Comparison of ENCODE assay signal across 15 cellular contexts in the genomic region with DNA sequence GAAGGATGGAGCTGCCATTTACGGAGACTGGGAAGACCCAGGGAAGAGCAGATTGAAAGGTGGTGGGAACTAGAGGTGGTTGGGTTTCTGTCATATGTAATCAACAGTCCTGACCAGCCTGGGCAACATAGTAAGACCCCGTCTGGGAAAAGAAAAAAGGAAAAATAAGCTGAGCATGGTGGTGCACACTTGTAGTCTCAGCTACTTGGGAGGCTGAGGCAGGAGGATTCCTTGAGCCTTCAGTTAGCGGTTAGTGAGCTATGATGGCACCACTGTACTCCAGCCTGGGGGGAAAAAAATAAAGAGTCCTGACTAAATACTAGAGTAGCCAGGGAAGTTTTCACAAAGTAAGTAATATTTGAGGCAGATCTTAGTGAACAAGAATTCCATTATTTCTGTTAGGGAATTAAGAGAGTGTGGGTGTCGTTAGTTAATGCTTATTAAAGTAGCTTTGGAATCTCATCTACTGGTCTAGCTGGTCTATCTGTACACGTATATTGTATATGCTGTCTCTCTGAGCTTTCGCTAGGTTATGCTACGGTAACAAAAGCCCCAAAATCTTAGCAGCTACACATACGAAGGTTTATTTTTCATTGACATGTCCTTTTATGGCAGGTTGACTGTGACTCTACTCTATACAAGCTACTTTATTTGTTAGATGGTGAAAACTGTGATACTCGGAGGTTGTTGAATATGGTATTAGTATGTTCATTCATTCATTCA. TPM values are rescaled to one million over a fixed set of nuclear protein-coding genes. Genes with fewer than 3 reads are reported as not detected.
"Had no signal": no experiment of that assay in that cellular context is flagged by ENCODE, and none has a peak within 500 bp of the region (broad histone marks: within the 10 kb centered on the region; RNA-seq: fewer than 3 reads in every experiment).

No MANE protein-coding gene starts in this region.

- H3K9me3 ChIP-seq: breast epithelium, left lung, mucosa of descending colon, right atrium auricular region, tibial nerve had no signal

- H3K4me3 ChIP-seq: breast epithelium, hepatocyte, left lung, mucosa of descending colon, right atrium auricular region, tibial nerve had no signal

- H3K27ac ChIP-seq: breast epithelium, hepatocyte, left lung, right atrium auricular region, tibial nerve had no signal

- H3K36me3 ChIP-seq: breast epithelium had no signal

- H2AFZ ChIP-seq: hepatocyte had no signal

- H3K27me3 ChIP-seq: breast epithelium, hepatocyte, right atrium auricular region, tibial nerve had no signal

- H3K4me2 ChIP-seq: hepatocyte had no signal

- ATAC-seq: activated T-helper 17 cell treated with anti-CD3 and anti-CD28 coated beads, Interleukin-2, amount 50 U/mL, for 72 hours; left lung; mucosa of descending colon; naive thymus-derived CD4-positive, alpha-beta T cell had no signal

- DNase-seq: activated B cell treated with CpG ODN at 0.5 μM for 24 hours; activated CD4-positive, alpha-beta T cell treated with anti-CD3 and anti-CD28 coated beads for 48 hours; activated naive CD4-positive, alpha-beta T cell treated with Interleukin-2 at 50 U/mL for 16 hours; cerebellar nuclear complex; dermis blood vessel endothelial cell; stimulated activated CD4-positive, alpha-beta T cell treated with anti-CD3 and anti-CD28 coated beads, Interleukin-4, amount 100 ng/mL, for 24 hours; stimulated activated naive CD4-positive, alpha-beta T cell had no signal

RNA-seq across cellular contexts. Expression of gene RNU1-3, which starts 57.7 kb away (rescaled TPM):
- total RNA-seq: right atrium auricular region had no signal
